ENCODE assay signal across 3 cellular contexts in genomic region chr6:113551168-113551567, GRCh38.
"Had no signal": no experiment of that assay in that cellular context is flagged by ENCODE, and none has a peak within 500 bp of the region (broad histone marks: within the 10 kb centered on the region; RNA-seq: fewer than 3 reads in every experiment).

No MANE protein-coding gene starts in this region.

- H3K4me3 ChIP-seq: GM12878 had no signal

- ATAC-seq: GM12878 had no signal

- DNase-seq: GDM1, GF-D8 had no signal
